In the genomic region with DNA sequence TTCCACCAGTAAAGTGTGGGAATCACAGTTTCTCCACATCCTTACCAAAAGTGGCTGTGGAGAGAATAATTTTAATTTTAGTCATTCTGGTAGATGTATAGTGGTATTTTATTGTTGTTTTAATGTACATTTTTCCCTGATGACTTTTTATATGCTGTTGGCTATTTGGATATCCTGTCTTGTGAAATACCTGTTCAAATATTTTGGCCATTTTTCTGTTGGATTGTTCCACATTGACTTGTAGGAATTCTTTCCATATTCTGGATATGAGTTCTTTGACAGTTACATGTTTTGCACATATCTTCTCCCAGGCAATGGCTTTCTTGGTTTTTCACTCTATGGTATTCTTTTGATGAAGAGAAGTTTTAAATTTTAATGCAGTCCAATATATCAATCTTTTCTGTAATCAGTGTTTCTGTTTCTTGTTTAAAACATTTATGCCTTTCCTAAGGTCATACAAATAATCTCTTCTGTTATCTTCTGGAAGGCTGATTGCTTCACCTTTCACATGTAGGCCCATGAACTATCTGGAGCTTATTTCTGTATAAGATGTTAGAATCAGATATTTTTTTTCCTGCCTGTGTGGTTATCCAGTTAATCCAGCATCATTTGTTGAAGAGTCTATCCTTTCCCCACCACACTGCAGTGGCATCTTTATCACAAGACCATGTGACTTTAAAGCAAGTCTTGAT, we compare ENCODE assay signal across 22 cellular contexts. TPM values are rescaled to one million over a fixed set of nuclear protein-coding genes. Genes with fewer than 3 reads are reported as not detected.
DNase-seq lines count a peak whose midpoint lies in the region; ATAC-seq and TF ChIP-seq lines count a peak whose summit lies in the region.
"Had no signal": no experiment of that assay in that cellular context is flagged by ENCODE, and none has a peak within 500 bp of the region (broad histone marks: within the 10 kb centered on the region; RNA-seq: fewer than 3 reads in every experiment).

No MANE protein-coding gene starts in this region.

- H3K4me2 ChIP-seq in IMR-90 (ENCODE audit: low read depth, low read length) (peak overlapping the region; percentile 45; the same call in 1 of the 2 replicates), hepatocyte (no peak overlapping the region), MM.1S (ENCODE audit: low read depth, low read length) (no peak overlapping the region)
- H3K4me2 ChIP-seq: KMS-11 had no signal

- no peak overlapping the region for H3K27ac ChIP-seq in IMR-90 (ENCODE audit: insufficient read depth, low read length)
- no peak overlapping the region for H3K27ac ChIP-seq in hepatocyte
- H3K27ac ChIP-seq in MM.1S (ENCODE audit: low read length), result no peak overlapping the region
- H3K27ac ChIP-seq: KMS-11, uterus had no signal

- H3F3A ChIP-seq in MM.1S (ENCODE audit: insufficient read depth, low read length), result no peaks in the 10 kb centered on the region; the same call in 1 of the 2 replicates

- peaks cover 30 to 55% of the 10 kb centered on the region in 2 experiments for H3K79me1 ChIP-seq in IMR-90 (ENCODE audit: low read depth in 1 of 2, low read length in 2 of 2)

- H3K9me3 Mint-ChIP-seq in chondrocyte (ENCODE audit: low read depth), result no peaks in the 10 kb centered on the region
- H3K9me3 Mint-ChIP-seq in nephron, result no peaks in the 10 kb centered on the region
- H3K9me3 Mint-ChIP-seq: CD4-positive, CD25-positive, alpha-beta regulatory T cell; natural killer cell had no signal

- no TSS peak for BruUV-seq in IMR-90 (replicated peaks; lab: Mats Ljungman, UMichigan)

- H3K4me1 Mint-ChIP-seq in chondrocyte (ENCODE audit: low read depth), result peaks cover 56% of the 10 kb centered on the region
- peaks cover 19% of the 10 kb centered on the region for H3K4me1 Mint-ChIP-seq in nephron

- peak overlapping the region; percentile 11; the same call in 1 of the 2 replicates for H2BK20ac ChIP-seq in IMR-90 (ENCODE audit: low read depth, low read length)

- H2AK9ac ChIP-seq in IMR-90 (replicated peaks; ENCODE audit: low read depth, low read length, poor library complexity), result no peak overlapping the region

- peak overlapping the region; percentile 61 for H2BK5ac ChIP-seq in IMR-90 (ENCODE audit: low read depth, low read length, poor library complexity, severe bottlenecking)

- no peak overlapping the region for H3K4me3 ChIP-seq in AG10803 (ENCODE audit: low read length)
- no peak overlapping the region for H3K4me3 ChIP-seq in IMR-90 (ENCODE audit: insufficient read depth, low read depth, low read length)
- no peak overlapping the region for H3K4me3 ChIP-seq in hepatocyte
- no peak overlapping the region for H3K4me3 ChIP-seq in MM.1S (ENCODE audit: low read length)
- H3K4me3 ChIP-seq: prostate gland, uterus had no signal

- H3K9me1 ChIP-seq in IMR-90 (ENCODE audit: insufficient read depth, low read length), result no peaks in the 10 kb centered on the region

- H3K36me3 ChIP-seq in IMR-90 (ENCODE audit: control insufficient read depth, insufficient read depth, low read length) (no peaks in the 10 kb centered on the region), hepatocyte (replicated peaks; ENCODE audit: insufficient read depth, low read depth) (no peaks in the 10 kb centered on the region), MM.1S (replicated peaks; ENCODE audit: insufficient read depth, low read length) (no peaks in the 10 kb centered on the region)
- H3K36me3 ChIP-seq: prostate gland, uterus had no signal

- TF ChIP-seq CTCF in AG10803 (conservative IDR thresholded peaks at IDR 0.05; ENCODE audit: low read length), result no peak
- TF ChIP-seq CTCF in IMR-90 (conservative IDR thresholded peaks at IDR 0.05; ENCODE audit: low read depth, low read length), result no peak
- TF ChIP-seq CTCF in chondrocyte (IDR thresholded peaks at IDR 0.05), result no peak
- no peak for TF ChIP-seq CTCF in nephron (IDR thresholded peaks at IDR 0.05; ENCODE audit: unreplicated experiment in 3 of 3)
- no peak for TF ChIP-seq CTCF in hepatocyte (IDR thresholded peaks at IDR 0.05; ENCODE audit: poor library complexity)
- no peak for TF ChIP-seq CTCF in MM.1S (IDR thresholded peaks at IDR 0.05; ENCODE audit: low read length)

- ATAC-seq in IMR-90 (ENCODE audit: low read depth), result peak; percentile 32
- no peak for ATAC-seq in HG03039 (IDR thresholded peaks at IDR 0.05; ENCODE audit: unreplicated experiment)
- ATAC-seq: natural killer cell had no signal

- no peaks in the 10 kb centered on the region for H3K9me2 ChIP-seq in hepatocyte (replicated peaks; ENCODE audit: insufficient read depth)
- H3K9me2 ChIP-seq in MM.1S (replicated peaks; ENCODE audit: insufficient read depth, low read length), result no peaks in the 10 kb centered on the region

- H3K9me3 ChIP-seq in IMR-90 (ENCODE audit: control insufficient read depth, insufficient read depth, low read length) (no peaks in the 10 kb centered on the region), hepatocyte (ENCODE audit: low read depth) (no peaks in the 10 kb centered on the region), MM.1S (replicated peaks; ENCODE audit: insufficient read depth, low read length) (no peaks in the 10 kb centered on the region)
- H3K9me3 ChIP-seq: prostate gland, uterus had no signal

- POLR2A ChIA-PET in IMR-90 (lab: Charles Lee; ENCODE audit: unreplicated experiment), result interaction anchor here (0.5 to 0.6 kb wide), 2 partner anchors 25 to 503 kb away, joined by 3 to 5 read pairs; no protein-coding TSS in a partner anchor

- H2AFZ ChIP-seq in IMR-90 (replicated peaks; ENCODE audit: low read length, poor library complexity) (no peak overlapping the region), hepatocyte (no peak overlapping the region), MM.1S (ENCODE audit: low read length) (no peak overlapping the region)

- no peaks in the 10 kb centered on the region for H3K27me3 Mint-ChIP-seq in chondrocyte (ENCODE audit: low read depth)
- H3K27me3 Mint-ChIP-seq in nephron (ENCODE audit: low read depth), result no peaks in the 10 kb centered on the region
- H3K27me3 Mint-ChIP-seq: CD4-positive, CD25-positive, alpha-beta regulatory T cell had no signal

- TF ChIP-seq RAD21 in IMR-90 (IDR thresholded peaks at IDR 0.05; ENCODE audit: low read length), result no peak

- H2BK120ac ChIP-seq in IMR-90 (ENCODE audit: low read depth, low read length), result peak overlapping the region; percentile 12; the same call in 1 of the 2 replicates

- peak overlapping the region; percentile 30; the same call in 1 of the 2 replicates for H2AK5ac ChIP-seq in IMR-90 (ENCODE audit: low read depth, low read length)

- TF ChIP-seq POLR2A in IMR-90 (IDR thresholded peaks at IDR 0.05; ENCODE audit: low read depth, low read length), result no peak

- H3K56ac ChIP-seq in IMR-90 (ENCODE audit: extremely low read depth, insufficient read depth, low read length), result no peak overlapping the region

- CTCF ChIA-PET in IMR-90 (lab: Yijun Ruan, JAX), result no interaction called here

- in situ Hi-C loops in IMR-90 (cut with MboI; ENCODE audit: low sequenced_read_pairs), result no loop called here

- no peak overlapping the region; the same call in 1 of the 2 replicates for H3K14ac ChIP-seq in IMR-90 (replicated peaks; ENCODE audit: low read depth, low read length)

- H3K27ac Mint-ChIP-seq in chondrocyte (ENCODE audit: unreplicated experiment), result peak overlapping the region; percentile 52
- peak overlapping the region; percentile 36 to 69 (median 43) for H3K27ac Mint-ChIP-seq in nephron

- H4K91ac ChIP-seq in IMR-90 (ENCODE audit: insufficient read depth, low read depth, low read length), result peak overlapping the region; percentile 0; the same call in 1 of the 2 replicates

- DNase-seq in AG10803 (ENCODE audit: low read depth) (peak; percentile 59), IMR-90 (peak; percentile 45), chondrocyte (ENCODE audit: low spot score) (no peak), hepatocyte (ENCODE audit: low spot score) (no peak), MM.1S (no peak), T-helper 2 cell (no peak)
- DNase-seq: activated CD4-positive, alpha-beta T cell treated with anti-CD3 and anti-CD28 coated beads, Interleukin-2, amount 50 U/mL, for 48 hours; activated gamma-delta T cell; CD4-positive, CD25-positive, alpha-beta regulatory T cell; DMS79; kidney glomerular epithelial cell; natural killer cell; NCI-H1092 treated with DMSO at 0.1 percent for 48 hours; NCI-H69; SHP77 treated with DMSO at 0.1 percent for 48 hours; small intestine; stimulated activated CD4-positive, alpha-beta T cell treated with anti-CD3 and anti-CD28 coated beads, Interleukin-2, amount 100 ng/mL, for 48 hours; uterus had no signal

- peak overlapping the region; percentile 3; the same call in 2 of the 3 replicates for H2BK15ac ChIP-seq in IMR-90 (ENCODE audit: low read depth, low read length)

- intact Hi-C loops in IMR-90 (cut with micrococcal nuclease), result no loop called here

- H3K79me2 ChIP-seq in hepatocyte, result peaks cover 74% of the 10 kb centered on the region
- H3K79me2 ChIP-seq in MM.1S (ENCODE audit: low read length), result peaks cover 85% of the 10 kb centered on the region

- peak overlapping the region; percentile 4; the same call in 1 of the 2 replicates for H3K4ac ChIP-seq in IMR-90 (ENCODE audit: low read depth, low read length)

- H4K8ac ChIP-seq in IMR-90 (ENCODE audit: low read depth in 2 of 2, low read length in 2 of 2), result peak overlapping the region in 1 of 2 experiments; percentile 16; a peak in 1 of 4 replicates

- H3K4me1 ChIP-seq in IMR-90 (ENCODE audit: control insufficient read depth, insufficient read depth, low read length), result peaks cover 5% of the 10 kb centered on the region
- H3K4me1 ChIP-seq in hepatocyte (ENCODE audit: insufficient read depth), result peaks cover 10% of the 10 kb centered on the region
- H3K4me1 ChIP-seq in MM.1S (ENCODE audit: low read length), result peaks cover 5% of the 10 kb centered on the region; the same call in 1 of the 2 replicates
- H3K4me1 ChIP-seq: prostate gland had no signal

- no peak overlapping the region for H3K4me3 Mint-ChIP-seq in chondrocyte (ENCODE audit: unreplicated experiment)
- H3K4me3 Mint-ChIP-seq in nephron, result no peak overlapping the region
- H3K4me3 Mint-ChIP-seq: CD4-positive, CD25-positive, alpha-beta regulatory T cell; natural killer cell had no signal

- H3K18ac ChIP-seq in IMR-90 (ENCODE audit: low read depth, low read length), result no peak overlapping the region

- no peak overlapping the region for H4K5ac ChIP-seq in IMR-90 (ENCODE audit: low read depth, low read length)

- H3K9ac ChIP-seq in IMR-90 (ENCODE audit: low read depth, low read length) (no peak overlapping the region), MM.1S (ENCODE audit: low read length) (no peak overlapping the region)
- H3K9ac ChIP-seq: KMS-11 had no signal

- peaks cover 12% of the 10 kb centered on the region; the same call in 1 of the 2 replicates for H4K20me1 ChIP-seq in IMR-90 (ENCODE audit: insufficient read depth, low read length)
- H4K20me1 ChIP-seq in hepatocyte (ENCODE audit: insufficient read depth, poor library complexity, severe bottlenecking), result no peaks in the 10 kb centered on the region
- H4K20me1 ChIP-seq in MM.1S (ENCODE audit: insufficient read depth, low read length), result no peaks in the 10 kb centered on the region; the same call in 1 of the 2 replicates

- dilution Hi-C loops in IMR-90 (cut with HindIII; ENCODE audit: low sequenced_read_pairs, unreplicated experiment), result no loop called here

- H3K27me3 ChIP-seq in IMR-90 (ENCODE audit: control insufficient read depth, insufficient read depth, low read length) (no peaks in the 10 kb centered on the region), hepatocyte (no peaks in the 10 kb centered on the region), MM.1S (replicated peaks; ENCODE audit: insufficient read depth, low read length) (no peaks in the 10 kb centered on the region)
- H3K27me3 ChIP-seq: uterus had no signal

- H3K36me3 Mint-ChIP-seq in chondrocyte (ENCODE audit: low read depth), result no peaks in the 10 kb centered on the region
- H3K36me3 Mint-ChIP-seq in nephron (ENCODE audit: low read depth), result peaks cover 3% of the 10 kb centered on the region
- H3K36me3 Mint-ChIP-seq: natural killer cell had no signal

- H3K23ac ChIP-seq in IMR-90 (ENCODE audit: low read depth, low read length), result peak overlapping the region; percentile 51; the same call in 1 of the 2 replicates

RNA-seq across cellular contexts. Expression of a gene that starts 19.0 kb away (rescaled TPM):
- 19.9 and 21.9 TPM in 2 replicates for total RNA-seq in IMR-90 (2012; rRNA removed)
- polyA plus RNA-seq in IMR-90 (2012; rRNA removed), result 8.2 and 9.4 TPM in 2 replicates
- 2.1 and 3.5 TPM in 2 replicates for polyA plus RNA-seq in IMR-90 (2012; cell fraction: cytosol; rRNA removed)
- polyA plus RNA-seq in IMR-90 (2012; cell fraction: nucleus; rRNA removed; ENCODE audit: low replicate concordance), result 0.87 and 7.1 TPM in 2 replicates
- 14.0 to 17.3 TPM (median 17.0 TPM) in 3 replicates for total RNA-seq in chondrocyte
- 44.7 and 50.9 TPM in 2 replicates for total RNA-seq in hepatocyte
- 11.8 and 12.0 TPM in 2 replicates for polyA plus RNA-seq in hepatocyte

Comparison
In these comparisons a context has a peak if more than half of its experiments do, and no peak if none do; other contexts are left out.
1. DNase-seq: peak in AG10803 (single experiment) and IMR-90 (single experiment); none in chondrocyte (single experiment), hepatocyte (single experiment), MM.1S (single experiment) and T-helper 2 cell (0 of 5).